13 cellular contexts compared by ENCODE assay signal in genomic region chr5:45695680-45696093, GRCh38. TPM values are rescaled to one million over a fixed set of nuclear protein-coding genes. Genes with fewer than 3 reads are reported as not detected.
DNase-seq lines count a peak whose midpoint lies in the region; ATAC-seq and TF ChIP-seq lines count a peak whose summit lies in the region.
"Had no signal": no experiment of that assay in that cellular context is flagged by ENCODE, and none has a peak within 500 bp of the region (broad histone marks: within the 10 kb centered on the region; RNA-seq: fewer than 3 reads in every experiment).

No MANE protein-coding gene starts in this region.

- peak overlapping the region; percentile 59 to 87 (median 72) for H3K4me3 Mint-ChIP-seq in brain
- H3K4me3 Mint-ChIP-seq: activated naive CD4-positive, alpha-beta T cell treated with anti-CD3 and anti-CD28 coated beads for 36 hours; effector memory CD8-positive, alpha-beta T cell had no signal

- H3K27me3 ChIP-seq in mesenchymal stem cell (ENCODE audit: control insufficient read depth in 1 of 2, insufficient read depth in 1 of 2, low read length in 2 of 2) = peaks cover 21 to 34% of the 10 kb centered on the region in 2 experiments
- peaks cover 3 to 41% of the 10 kb centered on the region in 2 donors for H3K27me3 ChIP-seq in tibial artery
- H3K27me3 ChIP-seq: thyroid gland had no signal

- H4K91ac ChIP-seq in mesenchymal stem cell (ENCODE audit: low read length) = no peak overlapping the region

- H3K27ac ChIP-seq in mesenchymal stem cell (ENCODE audit: low read length, poor library complexity, severe bottlenecking) = no peak overlapping the region
- no peak overlapping the region for H3K27ac ChIP-seq in tibial artery
- H3K27ac ChIP-seq: thyroid gland had no signal

- TF ChIP-seq CTCF in brain (conservative IDR thresholded peaks at IDR 0.05) (no peak), tibial artery (IDR thresholded peaks at IDR 0.05) (no peak)

- peaks cover 40% of the 10 kb centered on the region for H3K27me3 Mint-ChIP-seq in brain

- H3K14ac ChIP-seq in mesenchymal stem cell (ENCODE audit: low read length in 2 of 2) = no peak overlapping the region

- H3K4me1 Mint-ChIP-seq in brain = peaks cover 17% of the 10 kb centered on the region

- peaks cover 0 to 7% (median 0%) of the 10 kb centered on the region in 5 experiments for H3K9me3 Mint-ChIP-seq in brain

- H3K36me3 Mint-ChIP-seq in brain = no peaks in the 10 kb centered on the region

- H2BK120ac ChIP-seq in mesenchymal stem cell (ENCODE audit: low read depth, low read length) = no peak overlapping the region

- peak overlapping the region; percentile 94 for H3K4me2 ChIP-seq in mesenchymal stem cell (ENCODE audit: low read length, poor library complexity, severe bottlenecking)

- ATAC-seq in HG02610 (IDR thresholded peaks at IDR 0.05; ENCODE audit: unreplicated experiment) = no peak
- no peak for ATAC-seq in GM19467 (IDR thresholded peaks at IDR 0.05; ENCODE audit: unreplicated experiment)
- ATAC-seq: effector memory CD8-positive, alpha-beta T cell had no signal

- no peak overlapping the region for H2AFZ ChIP-seq in mesenchymal stem cell (ENCODE audit: low read depth, low read length)

- H2BK15ac ChIP-seq in mesenchymal stem cell (ENCODE audit: low read depth, poor library complexity, severe bottlenecking) = no peak overlapping the region

- H4K8ac ChIP-seq in mesenchymal stem cell (ENCODE audit: low read length) = no peak overlapping the region

- H3K4me1 ChIP-seq in mesenchymal stem cell (ENCODE audit: control insufficient read depth, insufficient read depth, low read depth, low read length) (peaks cover 11% of the 10 kb centered on the region), tibial artery (peaks cover 0 to 15% (median 13%) of the 10 kb centered on the region in 4 donors)

- H3K36me3 ChIP-seq in mesenchymal stem cell (ENCODE audit: control insufficient read depth in 1 of 2, insufficient read depth in 2 of 2, low read depth in 1 of 2, low read length in 2 of 2) = no peaks in the 10 kb centered on the region
- H3K36me3 ChIP-seq in tibial artery = no peaks in the 10 kb centered on the region
- H3K36me3 ChIP-seq: thyroid gland had no signal

- H3K9me3 ChIP-seq in mesenchymal stem cell (ENCODE audit: control insufficient read depth, low read length) (no peaks in the 10 kb centered on the region), tibial artery (no peaks in the 10 kb centered on the region)
- H3K9me3 ChIP-seq: thyroid gland had no signal

- H2BK12ac ChIP-seq in mesenchymal stem cell (ENCODE audit: low read length in 2 of 2) = no peak overlapping the region

- DNase-seq in NCI-H524 (lab: John Stamatoyannopoulos, UW) (peak; percentile 64 to 67), NCI-H524 treated with DMSO at 0.1 percent for 48 hours (lab: John Stamatoyannopoulos, UW) (no peak), mesenchymal stem cell (no peak), tibial artery (no peak), T-helper 1 cell (no peak)
- DNase-seq: activated CD4-positive, alpha-beta T cell treated with anti-CD3 and anti-CD28 coated beads for 4 hours; effector memory CD8-positive, alpha-beta T cell; Karpas-422 had no signal

- no peak overlapping the region for H3K4ac ChIP-seq in mesenchymal stem cell (ENCODE audit: low read depth in 1 of 2, low read length in 2 of 2)

- no peak overlapping the region for H2BK5ac ChIP-seq in mesenchymal stem cell (ENCODE audit: low read depth, low read length, poor library complexity, severe bottlenecking)

- H2AK5ac ChIP-seq in mesenchymal stem cell (ENCODE audit: low read length, severe bottlenecking) = no peak overlapping the region

- no peak overlapping the region for H3K18ac ChIP-seq in mesenchymal stem cell (ENCODE audit: low read depth in 1 of 2, low read length in 2 of 2)

- intact Hi-C loops in tibial artery (cut with DNase I; ENCODE audit: low total_unique reads) = no loop called here

- no peak overlapping the region for H3K27ac Mint-ChIP-seq in brain
- H3K27ac Mint-ChIP-seq: activated naive CD4-positive, alpha-beta T cell treated with anti-CD3 and anti-CD28 coated beads for 36 hours; effector memory CD8-positive, alpha-beta T cell had no signal

- H3K79me1 ChIP-seq in mesenchymal stem cell (replicated peaks; ENCODE audit: low read length, poor library complexity, severe bottlenecking) = no peaks in the 10 kb centered on the region

- peak overlapping the region in 1 of 2 experiments; percentile 39 for H3K4me3 ChIP-seq in mesenchymal stem cell (ENCODE audit: insufficient read depth in 1 of 2, low read depth in 1 of 2, low read length in 2 of 2)
- H3K4me3 ChIP-seq in tibial artery = peak overlapping the region; percentile 22 to 36

- H3K9ac ChIP-seq in mesenchymal stem cell (ENCODE audit: low read length) = no peak overlapping the region

- peak overlapping the region in 1 of 2 experiments; percentile 34 for H3K23ac ChIP-seq in mesenchymal stem cell (ENCODE audit: low read length in 2 of 2)

- under 1% methylated on average over 45 of the region's 48 CpGs for WGBS in mesenchymal stem cell

RNA-seq across cellular contexts. Expression of gene HCN1, which starts 0.5 kb away (rescaled TPM):
- polyA plus RNA-seq in brain (ENCODE audit: insufficient read depth, low read depth, low replicate concordance) = 3.0 TPM
- 0.01 TPM for polyA plus RNA-seq in mesenchymal stem cell (2013, experiment 1 of 2)
- polyA plus RNA-seq in mesenchymal stem cell (2013, experiment 2 of 2) = 0.03 TPM

Comparison
In these comparisons a context has a peak if more than half of its experiments do, and no peak if none do; other contexts are left out.
1. DNase-seq: peak in NCI-H524 (2 of 2); none in NCI-H524 treated with DMSO at 0.1 percent for 48 hours (single experiment), mesenchymal stem cell (single experiment), tibial artery (0 of 2) and T-helper 1 cell (0 of 5).